Comparison of ENCODE assay signal across 8 cellular contexts in genomic region chr1:156751724-156752481, GRCh38. TPM values are rescaled to one million over a fixed set of nuclear protein-coding genes. Genes with fewer than 3 reads are reported as not detected.
A peak's percentile ranks its signal among the peaks of the same experiment; 100 is the strongest.
DNase-seq lines count a peak whose midpoint lies in the region; ATAC-seq, FAIRE-seq and TF ChIP-seq lines count a peak whose summit lies in the region.

No MANE protein-coding gene starts in this region.

- H2BK12ac ChIP-seq in mesenchymal stem cell (ENCODE audit: low read length in 2 of 2): peak overlapping the region; percentile 38 to 85

- POLR2A ChIA-PET in CD8-positive, alpha-beta T cell (lab: Charles Lee): interaction anchor here (0.7 to 2.4 kb wide), 8 partner anchors 9 to 251 kb away, joined by 3 to 34 read pairs (median 6); partner anchors contain the start of genes ISG20L2, METTL25B, MRPL24 and NTRK1

- H3K4me3 ChIP-seq in CD8-positive, alpha-beta T cell (ENCODE audit: low read depth, low read length): peak overlapping the region; percentile 89
- peak overlapping the region; percentile 84 to 97 for H3K4me3 ChIP-seq in mesenchymal stem cell (ENCODE audit: insufficient read depth in 1 of 2, low read depth in 1 of 2, low read length in 2 of 2)

- CTCF ChIA-PET in CD8-positive, alpha-beta T cell (lab: Charles Lee): interaction anchor here (0.8 to 2.4 kb wide), 8 partner anchors 10 to 63 kb away, joined by 3 to 9 read pairs (median 4); partner anchors contain the start of genes ISG20L2, METTL25B and MRPL24
- CTCF ChIA-PET in activated CD8-positive, alpha-beta memory T cell treated with anti-CD3 and anti-CD28 coated beads, Interleukin-2, amount 10 ng/mL, durations not matched to agents 7 days and 5 days (lab: Charles Lee): interaction anchor here (0.6 to 4.0 kb wide), 12 partner anchors 11 to 108 kb away, joined by 3 to 71 read pairs (median 6); partner anchors contain the start of genes ISG20L2, METTL25B, MRPL24 and NTRK1

- H3K27ac ChIP-seq in CD8-positive, alpha-beta T cell (ENCODE audit: low read depth, low read length): peak overlapping the region; percentile 65
- peak overlapping the region; percentile 77 for H3K27ac ChIP-seq in mesenchymal stem cell (ENCODE audit: low read length, poor library complexity, severe bottlenecking)

- peaks cover 57% of the 10 kb centered on the region for H3K4me1 Mint-ChIP-seq in CD8-positive, alpha-beta T cell (ENCODE audit: low read depth)
- peaks cover 43% of the 10 kb centered on the region for H3K4me1 Mint-ChIP-seq in activated CD8-positive, alpha-beta memory T cell treated with anti-CD3 and anti-CD28 coated beads, Interleukin-2, amount 10 ng/mL, durations not matched to agents 7 days and 5 days
- H3K4me1 Mint-ChIP-seq in effector memory CD8-positive, alpha-beta T cell (ENCODE audit: low read depth in 2 of 2): peaks cover 38 to 43% of the 10 kb centered on the region in 2 donors

- no peaks in the 10 kb centered on the region for H3K27me3 Mint-ChIP-seq in CD8-positive, alpha-beta T cell (ENCODE audit: low read depth)
- H3K27me3 Mint-ChIP-seq in activated CD8-positive, alpha-beta memory T cell treated with anti-CD3 and anti-CD28 coated beads, Interleukin-2, amount 10 ng/mL, durations not matched to agents 7 days and 5 days: no peaks in the 10 kb centered on the region
- H3K27me3 Mint-ChIP-seq in effector memory CD8-positive, alpha-beta T cell: no peaks in the 10 kb centered on the region

- H3K18ac ChIP-seq in mesenchymal stem cell (ENCODE audit: low read depth in 1 of 2, low read length in 2 of 2): peak overlapping the region; percentile 95 to 100

- H3K23ac ChIP-seq in mesenchymal stem cell (ENCODE audit: low read length in 2 of 2): peak overlapping the region in 1 of 2 experiments; percentile 66

- intact Hi-C loops in CD8-positive, alpha-beta T cell (cut with DNase I, micrococcal nuclease): loop anchor here (1.0 to 5.0 kb wide), 8 partner anchors 11 to 470 kb away; partner anchors contain the start of genes ISG20L2 (in 2 of the 2), METTL25B (in 2 of the 2), MRPL24 (in 2 of the 2) and PRCC (in 2 of the 2)

- no peak for FAIRE-seq in HTR-8/SVneo (lab: Jason Lieb, UNC)

- H3K4me3 Mint-ChIP-seq in CD8-positive, alpha-beta T cell: peak overlapping the region; percentile 89
- peak overlapping the region; percentile 98 for H3K4me3 Mint-ChIP-seq in activated CD8-positive, alpha-beta memory T cell treated with anti-CD3 and anti-CD28 coated beads, Interleukin-2, amount 10 ng/mL, durations not matched to agents 7 days and 5 days
- H3K4me3 Mint-ChIP-seq in effector memory CD8-positive, alpha-beta T cell: peak overlapping the region; percentile 83 to 91

- peak overlapping the region; percentile 44 for H2AK5ac ChIP-seq in mesenchymal stem cell (ENCODE audit: low read length, severe bottlenecking)

- no peaks in the 10 kb centered on the region for H3K36me3 ChIP-seq in CD8-positive, alpha-beta T cell (ENCODE audit: insufficient read depth, low read length)
- peaks cover 3 to 11% of the 10 kb centered on the region in 2 experiments for H3K36me3 ChIP-seq in mesenchymal stem cell (ENCODE audit: control insufficient read depth in 1 of 2, insufficient read depth in 2 of 2, low read depth in 1 of 2, low read length in 2 of 2)

- peaks cover 7% of the 10 kb centered on the region for H3K36me3 Mint-ChIP-seq in CD8-positive, alpha-beta T cell
- peaks cover 14% of the 10 kb centered on the region for H3K36me3 Mint-ChIP-seq in activated CD8-positive, alpha-beta memory T cell treated with anti-CD3 and anti-CD28 coated beads, Interleukin-2, amount 10 ng/mL, durations not matched to agents 7 days and 5 days
- H3K36me3 Mint-ChIP-seq in effector memory CD8-positive, alpha-beta T cell (ENCODE audit: insufficient read depth): peaks cover 33% of the 10 kb centered on the region

- under 1% methylated on average over 54 of the region's 70 CpGs for WGBS in mesenchymal stem cell

- H2AFZ ChIP-seq in mesenchymal stem cell (ENCODE audit: low read depth, low read length): peak overlapping the region; percentile 60

- peak overlapping the region in 1 of 2 experiments; percentile 98 for H3K14ac ChIP-seq in mesenchymal stem cell (ENCODE audit: low read length in 2 of 2)

- no peaks in the 10 kb centered on the region for H3K27me3 ChIP-seq in CD8-positive, alpha-beta T cell (ENCODE audit: insufficient read depth, low read length)
- H3K27me3 ChIP-seq in mesenchymal stem cell (ENCODE audit: control insufficient read depth in 1 of 2, insufficient read depth in 1 of 2, low read length in 2 of 2): no peaks in the 10 kb centered on the region

- H2BK15ac ChIP-seq in mesenchymal stem cell (ENCODE audit: low read depth, poor library complexity, severe bottlenecking): peak overlapping the region; percentile 95

- H4K8ac ChIP-seq in mesenchymal stem cell (ENCODE audit: low read length): peak overlapping the region; percentile 93

- DNase-seq in CD8-positive, alpha-beta T cell: peak; percentile 94 to 98 (median 96)
- DNase-seq in HTR-8/SVneo (ENCODE audit: insufficient read length, low spot score) (peak; percentile 85), NOMO-1 (lab: John Stamatoyannopoulos, UW; ENCODE audit: unreplicated experiment in 2 of 2) (peak; percentile 85 to 96), mesenchymal stem cell (peak; percentile 97)
- DNase-seq in activated CD8-positive, alpha-beta memory T cell treated with anti-CD3 and anti-CD28 coated beads, Interleukin-2, amount 10 ng/mL, durations not matched to agents 7 days and 5 days: peak; percentile 98
- peak; percentile 86 to 89 (median 88) for DNase-seq in effector memory CD8-positive, alpha-beta T cell
- peak; percentile 93 for DNase-seq in stimulated activated CD8-positive, alpha-beta memory T cell treated with anti-CD3 and anti-CD28 coated beads, Interleukin-12 subunit alpha, Interleukin-12 subunit beta, amount 100 ng/mL, for 1 hour (ENCODE audit: low read depth)

- peaks cover 49% of the 10 kb centered on the region for H3K4me1 ChIP-seq in CD8-positive, alpha-beta T cell (ENCODE audit: insufficient read depth, low read length)
- peaks cover 29% of the 10 kb centered on the region for H3K4me1 ChIP-seq in mesenchymal stem cell (ENCODE audit: control insufficient read depth, insufficient read depth, low read depth, low read length)

- peak overlapping the region; percentile 90 for H3K27ac Mint-ChIP-seq in CD8-positive, alpha-beta T cell
- H3K27ac Mint-ChIP-seq in activated CD8-positive, alpha-beta memory T cell treated with anti-CD3 and anti-CD28 coated beads, Interleukin-2, amount 10 ng/mL, durations not matched to agents 7 days and 5 days: peak overlapping the region; percentile 93
- peak overlapping the region; percentile 83 to 98 for H3K27ac Mint-ChIP-seq in effector memory CD8-positive, alpha-beta T cell

- H2BK120ac ChIP-seq in mesenchymal stem cell (ENCODE audit: low read depth, low read length): peak overlapping the region; percentile 77

- no peak for TF ChIP-seq CTCF in CD8-positive, alpha-beta T cell (IDR thresholded peaks at IDR 0.05)

- H3K9ac ChIP-seq in mesenchymal stem cell (ENCODE audit: low read length): peak overlapping the region; percentile 98

- H4K91ac ChIP-seq in mesenchymal stem cell (ENCODE audit: low read length): peak overlapping the region; percentile 83

- H2BK5ac ChIP-seq in mesenchymal stem cell (ENCODE audit: low read depth, low read length, poor library complexity, severe bottlenecking): peak overlapping the region; percentile 15

- no peaks in the 10 kb centered on the region for H3K9me3 ChIP-seq in CD8-positive, alpha-beta T cell (ENCODE audit: low read length)
- H3K9me3 ChIP-seq in mesenchymal stem cell (ENCODE audit: control insufficient read depth, low read length): no peaks in the 10 kb centered on the region

- no peaks in the 10 kb centered on the region for H3K9me3 Mint-ChIP-seq in CD8-positive, alpha-beta T cell
- no peaks in the 10 kb centered on the region for H3K9me3 Mint-ChIP-seq in activated CD8-positive, alpha-beta memory T cell treated with anti-CD3 and anti-CD28 coated beads, Interleukin-2, amount 10 ng/mL, durations not matched to agents 7 days and 5 days (ENCODE audit: low read depth)
- no peaks in the 10 kb centered on the region for H3K9me3 Mint-ChIP-seq in effector memory CD8-positive, alpha-beta T cell

- H3K79me1 ChIP-seq in mesenchymal stem cell (replicated peaks; ENCODE audit: low read length, poor library complexity, severe bottlenecking): peaks cover 9% of the 10 kb centered on the region

- H3K4me2 ChIP-seq in mesenchymal stem cell (ENCODE audit: low read length, poor library complexity, severe bottlenecking): peak overlapping the region; percentile 82

- peak; percentile 85 for ATAC-seq in CD8-positive, alpha-beta T cell
- ATAC-seq in GM19468 (IDR thresholded peaks at IDR 0.05; ENCODE audit: extremely low read depth, unreplicated experiment): peak; percentile 69
- ATAC-seq in activated CD8-positive, alpha-beta memory T cell treated with anti-CD3 and anti-CD28 coated beads, Interleukin-2, amount 10 ng/mL, durations not matched to agents 7 days and 5 days: peak; percentile 84
- ATAC-seq in effector memory CD8-positive, alpha-beta T cell (replicated peaks): peak; percentile 79

- peak overlapping the region; percentile 90 to 92 for H3K4ac ChIP-seq in mesenchymal stem cell (ENCODE audit: low read depth in 1 of 2, low read length in 2 of 2)

RNA-seq across cellular contexts. Expression of gene HDGF, which starts 0.4 kb away (rescaled TPM):
- total RNA-seq in CD8-positive, alpha-beta T cell: 10 to 100 TPM; 63.1 to 70.6 TPM
- total RNA-seq in activated CD8-positive, alpha-beta memory T cell treated with anti-CD3 and anti-CD28 coated beads, Interleukin-2, amount 10 ng/mL, durations not matched to agents 7 days and 5 days: 100 to 1,000 TPM; 258 to 340 TPM
- polyA plus RNA-seq in mesenchymal stem cell (2013, experiment 1 of 2): 156 TPM
- 154 TPM for polyA plus RNA-seq in mesenchymal stem cell (2013, experiment 2 of 2)

RNA-seq across cellular contexts. Expression of gene MRPL24, which starts 11.0 kb away (rescaled TPM):
- 10 to 100 TPM in 1 of 2 experiments, 1 to 10 TPM in 1; 9.1 to 12.5 TPM for total RNA-seq in CD8-positive, alpha-beta T cell
- 10 to 100 TPM; 60.4 to 80.0 TPM for total RNA-seq in activated CD8-positive, alpha-beta memory T cell treated with anti-CD3 and anti-CD28 coated beads, Interleukin-2, amount 10 ng/mL, durations not matched to agents 7 days and 5 days
- polyA plus RNA-seq in mesenchymal stem cell (2013, experiment 1 of 2): 65.7 TPM
- 64.7 TPM for polyA plus RNA-seq in mesenchymal stem cell (2013, experiment 2 of 2)

RNA-seq across cellular contexts. Expression of gene PRCC, which starts 15.4 kb away (rescaled TPM):
- 10 to 100 TPM; 55.6 to 58.4 TPM for total RNA-seq in CD8-positive, alpha-beta T cell
- 10 to 100 TPM; 68.7 to 99.8 TPM for total RNA-seq in activated CD8-positive, alpha-beta memory T cell treated with anti-CD3 and anti-CD28 coated beads, Interleukin-2, amount 10 ng/mL, durations not matched to agents 7 days and 5 days
- 74.5 TPM for polyA plus RNA-seq in mesenchymal stem cell (2013, experiment 1 of 2)
- 72.5 TPM for polyA plus RNA-seq in mesenchymal stem cell (2013, experiment 2 of 2)

RNA-seq across cellular contexts. Expression of gene ISG20L2, which starts 23.3 kb away (rescaled TPM):
- 10 to 100 TPM; 54.5 to 63.5 TPM for total RNA-seq in CD8-positive, alpha-beta T cell
- total RNA-seq in activated CD8-positive, alpha-beta memory T cell treated with anti-CD3 and anti-CD28 coated beads, Interleukin-2, amount 10 ng/mL, durations not matched to agents 7 days and 5 days: 10 to 100 TPM; 56.0 to 70.3 TPM
- 26.8 TPM for polyA plus RNA-seq in mesenchymal stem cell (2013, experiment 1 of 2)
- polyA plus RNA-seq in mesenchymal stem cell (2013, experiment 2 of 2): 25.1 TPM

RNA-seq across cellular contexts. Expression of gene METTL25B, which starts 23.6 kb away (rescaled TPM):
- 10 to 100 TPM in 1 of 2 experiments, 1 to 10 TPM in 1; 9.8 to 11.4 TPM for total RNA-seq in CD8-positive, alpha-beta T cell
- 10 to 100 TPM; 44.0 to 49.6 TPM for total RNA-seq in activated CD8-positive, alpha-beta memory T cell treated with anti-CD3 and anti-CD28 coated beads, Interleukin-2, amount 10 ng/mL, durations not matched to agents 7 days and 5 days
- 12.1 TPM for polyA plus RNA-seq in mesenchymal stem cell (2013, experiment 1 of 2)
- 11.3 TPM for polyA plus RNA-seq in mesenchymal stem cell (2013, experiment 2 of 2)

Comparison
In these comparisons a context has a peak if more than half of its experiments do, and no peak if none do; other contexts are left out.
1. Peak in every context shown above with its lines: DNase-seq, ATAC-seq, H3K4me3 ChIP-seq and H3K27ac ChIP-seq.
2. RNA of gene MRPL24, which starts 11.0 kb away (total RNA-seq): 60.4 to 80.0 TPM in activated CD8-positive, alpha-beta memory T cell treated with anti-CD3 and anti-CD28 coated beads, Interleukin-2, amount 10 ng/mL, durations not matched to agents 7 days and 5 days; 9.1 to 12.5 TPM in CD8-positive, alpha-beta T cell; every median in the first group is over 4 times any median in the second.